In genomic region chr3:159724627-159725026, GRCh38 we compare ENCODE assay signal across 33 cellular contexts.
A peak's percentile ranks its signal among the peaks of the same experiment; 100 is the strongest.
DNase-seq lines count a peak whose midpoint lies in the region; ATAC-seq and TF ChIP-seq lines count a peak whose summit lies in the region.
"Had no signal": no experiment of that assay in that cellular context is flagged by ENCODE, and none has a peak within 500 bp of the region (broad histone marks: within the 10 kb centered on the region; RNA-seq: fewer than 3 reads in every experiment).

No MANE protein-coding gene starts in this region.

- H3K27me3 ChIP-seq in naive thymus-derived CD4-positive, alpha-beta T cell (ENCODE audit: control insufficient read depth in 2 of 2, insufficient read depth in 2 of 2, low read length in 2 of 2), result no peaks in the 10 kb centered on the region
- H3K27me3 ChIP-seq: breast epithelium, MG63, SJSA1, stomach, thyroid gland had no signal

- DNase-seq in AG10803 (ENCODE audit: low read depth) (peak; percentile 65), HCEC 1CT (peak; percentile 72), RWPE1 (ENCODE audit: low spot score) (peak; percentile 38), fibroblast of mammary gland (ENCODE audit: low read depth) (peak; percentile 30), dedifferentiated amniotic fluid mesenchymal stem cell (ENCODE audit: extremely low spot score) (no peak), HT-29 (ENCODE audit: low spot score) (no peak)
- no peak for DNase-seq in naive thymus-derived CD4-positive, alpha-beta T cell
- DNase-seq: activated B cell treated with CpG ODN at 0.5 μM for 24 hours; activated CD4-positive, alpha-beta T cell treated with anti-CD3 and anti-CD28 coated beads, Interleukin-2, amount 10 ng/mL, durations not matched to agents 7 days and 5 days; CD8-positive, alpha-beta memory T cell; DMS 273 treated with DMSO at 0.1 percent for 48 hours; effector CD4-positive, alpha-beta T cell; head of caudate nucleus; MG63; midbrain; naive thymus-derived CD8-positive, alpha-beta T cell; NCI-H1436 treated with DMSO at 0.1 percent for 48 hours; NCI-H2107; NCI-H446; NCI-H774; nucleus accumbens; stimulated activated CD4-positive, alpha-beta T cell treated with anti-CD3 and anti-CD28 coated beads, Interleukin-12 subunit alpha, Interleukin-12 subunit beta, amount 100 ng/mL, for 4 hours; stimulated activated CD4-positive, alpha-beta T cell treated with anti-CD3 and anti-CD28 coated beads, Interleukin-2, amount 100 ng/mL, for 48 hours; stomach; T-cell; thyroid gland had no signal

- H3K9me3 Mint-ChIP-seq in naive thymus-derived CD4-positive, alpha-beta T cell, result peaks cover 0 to 8% (median 0%) of the 10 kb centered on the region in 11 donors
- H3K9me3 Mint-ChIP-seq: activated B cell treated with CpG ODN at 0.5 μM for 24 hours; activated CD4-positive, alpha-beta T cell treated with anti-CD3 and anti-CD28 coated beads, Interleukin-2, amount 10 ng/mL, durations not matched to agents 7 days and 5 days; activated naive CD4-positive, alpha-beta T cell treated with anti-CD3 and anti-CD28 coated beads, Interleukin-2, amount 50 U/mL, for 24 hours; CD8-positive, alpha-beta memory T cell had no signal

- H3K4me1 Mint-ChIP-seq in naive thymus-derived CD4-positive, alpha-beta T cell, result no peaks in the 10 kb centered on the region
- H3K4me1 Mint-ChIP-seq: activated B cell treated with CpG ODN at 0.5 μM for 24 hours; activated CD4-positive, alpha-beta T cell treated with anti-CD3 and anti-CD28 coated beads, Interleukin-2, amount 10 ng/mL, durations not matched to agents 7 days and 5 days; activated naive CD4-positive, alpha-beta T cell treated with anti-CD3 and anti-CD28 coated beads, Interleukin-2, amount 50 U/mL, for 24 hours; CD8-positive, alpha-beta memory T cell; naive thymus-derived CD8-positive, alpha-beta T cell; T-cell had no signal

- no peaks in the 10 kb centered on the region for H3K9me3 ChIP-seq in naive thymus-derived CD4-positive, alpha-beta T cell (ENCODE audit: control insufficient read depth in 2 of 3, low read length in 3 of 3)
- H3K9me3 ChIP-seq: breast epithelium, SJSA1, stomach, thyroid gland had no signal

- intact Hi-C loops in naive thymus-derived CD4-positive, alpha-beta T cell (cut with micrococcal nuclease), result no loop called here

- no peak for TF ChIP-seq CTCF in AG10803 (conservative IDR thresholded peaks at IDR 0.05; ENCODE audit: low read length)
- TF ChIP-seq CTCF in RWPE1 (conservative IDR thresholded peaks at IDR 0.05; ENCODE audit: low read depth), result no peak
- TF ChIP-seq CTCF in fibroblast of mammary gland (conservative IDR thresholded peaks at IDR 0.05; ENCODE audit: control insufficient read depth, insufficient read depth, low read depth, low read length), result no peak

- H3K4me3 ChIP-seq in AG10803 (ENCODE audit: low read length), result no peak overlapping the region
- no peak overlapping the region for H3K4me3 ChIP-seq in fibroblast of mammary gland (ENCODE audit: control insufficient read depth, low read depth, low read length)
- no peak overlapping the region for H3K4me3 ChIP-seq in naive thymus-derived CD4-positive, alpha-beta T cell (ENCODE audit: low read length)
- H3K4me3 ChIP-seq: breast epithelium, K562, MG63, SJSA1, stomach, thyroid gland had no signal

- peaks cover 0 to 1% (median 0%) of the 10 kb centered on the region in 5 donors for H3K27me3 Mint-ChIP-seq in naive thymus-derived CD4-positive, alpha-beta T cell
- H3K27me3 Mint-ChIP-seq: activated CD4-positive, alpha-beta T cell treated with anti-CD3 and anti-CD28 coated beads, Interleukin-2, amount 10 ng/mL, durations not matched to agents 7 days and 5 days; activated naive CD4-positive, alpha-beta T cell treated with anti-CD3 and anti-CD28 coated beads, Interleukin-2, amount 50 U/mL, for 24 hours; CD8-positive, alpha-beta memory T cell had no signal

- POLR2A ChIA-PET in RWPE1 (lab: Yijun Ruan, JAX; ENCODE audit: low non-redundant PET), result no interaction called here
- POLR2A ChIA-PET in naive thymus-derived CD4-positive, alpha-beta T cell (lab: Charles Lee), result no interaction called here

- no peak overlapping the region for H3K4me3 Mint-ChIP-seq in naive thymus-derived CD4-positive, alpha-beta T cell
- H3K4me3 Mint-ChIP-seq: activated B cell treated with CpG ODN at 0.5 μM for 24 hours; activated CD4-positive, alpha-beta T cell treated with anti-CD3 and anti-CD28 coated beads, Interleukin-2, amount 10 ng/mL, durations not matched to agents 7 days and 5 days; activated naive CD4-positive, alpha-beta T cell treated with anti-CD3 and anti-CD28 coated beads, Interleukin-2, amount 50 U/mL, for 24 hours; CD8-positive, alpha-beta memory T cell; naive thymus-derived CD8-positive, alpha-beta T cell; T-cell had no signal

- no peaks in the 10 kb centered on the region for H3K4me1 ChIP-seq in naive thymus-derived CD4-positive, alpha-beta T cell (ENCODE audit: control insufficient read depth in 2 of 2, insufficient read depth in 2 of 2, low read length in 2 of 2)
- H3K4me1 ChIP-seq: breast epithelium, stomach, thyroid gland had no signal

- CTCF ChIA-PET in RWPE1 (lab: Yijun Ruan, JAX), result interaction anchor here (0.8 kb wide), 1 partner anchor 105 kb away, joined by 3 read pairs; no protein-coding TSS in a partner anchor
- CTCF ChIA-PET in naive thymus-derived CD4-positive, alpha-beta T cell (lab: Charles Lee), result no interaction called here

- no peak for ATAC-seq in naive thymus-derived CD4-positive, alpha-beta T cell
- no peak for ATAC-seq in GM21423 (IDR thresholded peaks at IDR 0.05; ENCODE audit: unreplicated experiment)
- ATAC-seq: K562; naive thymus-derived CD8-positive, alpha-beta T cell; sciatic nerve; T-cell had no signal

- H3K36me3 ChIP-seq in naive thymus-derived CD4-positive, alpha-beta T cell (ENCODE audit: control insufficient read depth in 2 of 3, insufficient read depth in 3 of 3, low read length in 3 of 3), result no peaks in the 10 kb centered on the region
- H3K36me3 ChIP-seq: breast epithelium, MG63, SJSA1, stomach, thyroid gland had no signal

- no peak overlapping the region for H3K27ac Mint-ChIP-seq in naive thymus-derived CD4-positive, alpha-beta T cell
- H3K27ac Mint-ChIP-seq: activated B cell treated with CpG ODN at 0.5 μM for 24 hours; activated CD4-positive, alpha-beta T cell treated with anti-CD3 and anti-CD28 coated beads, Interleukin-2, amount 10 ng/mL, durations not matched to agents 7 days and 5 days; activated naive CD4-positive, alpha-beta T cell treated with anti-CD3 and anti-CD28 coated beads, Interleukin-2, amount 50 U/mL, for 24 hours; naive thymus-derived CD8-positive, alpha-beta T cell; progenitor cell of endocrine pancreas; T-cell had no signal

- H3K27ac ChIP-seq in RWPE1, result no peak overlapping the region
- H3K27ac ChIP-seq in naive thymus-derived CD4-positive, alpha-beta T cell (ENCODE audit: low read depth, low read length), result no peak overlapping the region
- H3K27ac ChIP-seq: breast epithelium, SJSA1, stomach, thyroid gland had no signal

- H3K36me3 Mint-ChIP-seq in naive thymus-derived CD4-positive, alpha-beta T cell, result no peaks in the 10 kb centered on the region
- H3K36me3 Mint-ChIP-seq: activated naive CD4-positive, alpha-beta T cell treated with anti-CD3 and anti-CD28 coated beads, Interleukin-2, amount 50 U/mL, for 24 hours; CD8-positive, alpha-beta memory T cell; naive thymus-derived CD8-positive, alpha-beta T cell; T-cell had no signal

Comparison
In these comparisons a context has a peak if more than half of its experiments do, and no peak if none do; other contexts are left out.
1. DNase-seq: peak in AG10803 (single experiment), HCEC 1CT (single experiment), RWPE1 (single experiment) and fibroblast of mammary gland (single experiment); none in naive thymus-derived CD4-positive, alpha-beta T cell (0 of 9), dedifferentiated amniotic fluid mesenchymal stem cell (single experiment) and HT-29 (single experiment).